Comparison of ENCODE assay signal across 14 cellular contexts in the genomic region with DNA sequence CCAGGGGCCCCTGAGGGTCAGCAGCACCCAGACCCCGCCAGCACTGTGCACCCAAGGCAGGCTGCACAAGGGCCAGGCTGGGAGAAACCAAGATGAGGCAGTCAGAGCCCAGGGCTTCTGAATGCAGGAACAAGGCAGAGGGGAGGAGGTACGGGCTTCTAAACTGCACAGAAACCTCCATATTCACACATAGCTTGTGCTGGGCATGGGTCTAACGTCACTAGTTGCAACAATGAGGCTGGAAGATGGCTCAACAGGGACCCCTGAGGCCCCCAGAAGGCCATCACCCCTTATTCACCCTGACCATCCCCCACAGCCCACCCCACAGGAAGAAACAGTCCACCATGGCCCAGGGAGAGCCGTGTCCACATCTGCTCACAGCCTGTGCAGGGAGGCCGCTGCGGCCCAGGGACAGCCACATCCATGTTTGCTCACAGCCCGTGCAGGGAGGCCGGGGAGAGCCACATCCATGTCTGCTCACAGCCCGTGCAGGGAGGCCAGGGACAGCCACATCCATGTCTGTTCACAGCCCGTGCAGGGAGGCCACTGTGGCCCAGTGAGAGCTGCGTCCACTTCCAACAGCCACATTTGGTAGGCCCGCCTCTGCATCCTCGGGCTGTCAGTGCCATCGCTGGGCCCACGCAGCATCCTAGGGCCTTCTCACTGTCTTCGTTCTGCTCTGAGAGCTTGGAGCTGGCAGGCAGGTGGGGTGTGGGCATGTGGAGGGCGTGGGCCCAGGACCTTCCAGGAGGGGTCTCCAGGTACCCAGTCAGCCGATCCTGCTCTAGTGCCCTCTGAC. TPM values are rescaled to one million over a fixed set of nuclear protein-coding genes. Genes with fewer than 3 reads are reported as not detected.
DNase-seq lines count a peak whose midpoint lies in the region; ATAC-seq lines count a peak whose summit lies in the region.
"Had no signal": no experiment of that assay in that cellular context is flagged by ENCODE, and none has a peak within 500 bp of the region (broad histone marks: within the 10 kb centered on the region; RNA-seq: fewer than 3 reads in every experiment).

No MANE protein-coding gene starts in this region.

- H3K4ac ChIP-seq in trophoblast cell (ENCODE audit: low read depth, low read length): no peak overlapping the region

- CTCF ChIA-PET in activated naive CD4-positive, alpha-beta T cell treated with anti-CD3 and anti-CD28 coated beads, Interleukin-2, amount 10 ng/mL, durations not matched to agents 7 days and 5 days (lab: Charles Lee): no interaction called here

- H4K91ac ChIP-seq in trophoblast cell (ENCODE audit: low read depth, low read length): no peak overlapping the region

- H3K79me1 ChIP-seq in trophoblast cell (ENCODE audit: low read length): no peaks in the 10 kb centered on the region

- ATAC-seq in HG02610 (IDR thresholded peaks at IDR 0.05; ENCODE audit: unreplicated experiment) (peak; percentile 28), HG03469 (IDR thresholded peaks at IDR 0.05; ENCODE audit: unreplicated experiment) (peak; percentile 6)
- no peak for ATAC-seq in stimulated activated naive CD8-positive, alpha-beta T cell treated with anti-CD3 and anti-CD28 coated beads, Interleukin-15, amount 100 ng/mL, for 72 hours
- ATAC-seq: naive thymus-derived CD4-positive, alpha-beta T cell had no signal

- no peak overlapping the region for H2AFZ ChIP-seq in trophoblast cell (ENCODE audit: insufficient read depth, low read length, poor library complexity)

- peaks cover 8% of the 10 kb centered on the region for H3K4me1 Mint-ChIP-seq in activated naive CD4-positive, alpha-beta T cell treated with anti-CD3 and anti-CD28 coated beads, Interleukin-2, amount 10 ng/mL, durations not matched to agents 7 days and 5 days
- peaks cover 69% of the 10 kb centered on the region for H3K4me1 Mint-ChIP-seq in stimulated activated naive CD8-positive, alpha-beta T cell treated with anti-CD3 and anti-CD28 coated beads, Interleukin-15, amount 100 ng/mL, for 72 hours

- H3K27ac Mint-ChIP-seq in activated naive CD4-positive, alpha-beta T cell treated with anti-CD3 and anti-CD28 coated beads, Interleukin-2, amount 10 ng/mL, durations not matched to agents 7 days and 5 days: peak overlapping the region; percentile 19
- H3K27ac Mint-ChIP-seq in stimulated activated naive CD8-positive, alpha-beta T cell treated with anti-CD3 and anti-CD28 coated beads, Interleukin-15, amount 100 ng/mL, for 72 hours: peak overlapping the region; percentile 86
- H3K27ac Mint-ChIP-seq: naive thymus-derived CD4-positive, alpha-beta T cell had no signal

- no peak overlapping the region for H3K9ac ChIP-seq in trophoblast cell (ENCODE audit: low read length)

- H4K8ac ChIP-seq in trophoblast cell (ENCODE audit: low read depth, low read length): no peak overlapping the region

- no peak overlapping the region for H3K14ac ChIP-seq in trophoblast cell (ENCODE audit: low read length)

- peaks cover 82 to 84% of the 10 kb centered on the region in 2 experiments for H3K36me3 ChIP-seq in trophoblast cell (ENCODE audit: control insufficient read depth in 1 of 2, insufficient read depth in 2 of 2, low read length in 2 of 2)

- DNase-seq in activated naive CD4-positive, alpha-beta T cell treated with anti-CD3 and anti-CD28 coated beads, Interleukin-2, amount 10 ng/mL, durations not matched to agents 7 days and 5 days: no peak
- no peak for DNase-seq in activated naive CD4-positive, alpha-beta T cell (lab: John Stamatoyannopoulos, UW)
- DNase-seq in stimulated activated naive CD8-positive, alpha-beta T cell treated with anti-CD3 and anti-CD28 coated beads, Interleukin-15, amount 100 ng/mL, for 72 hours: no peak
- DNase-seq in trophoblast cell (no peak), C1 segment of cervical spinal cord (lab: John Stamatoyannopoulos, UW) (no peak)
- DNase-seq in stimulated activated CD4-positive, alpha-beta T cell treated with anti-CD3 and anti-CD28 coated beads, Interleukin-2, amount 100 ng/mL, for 48 hours: no peak
- DNase-seq: DMS79 treated with DMSO at 0.1 percent for 48 hours; H7; naive thymus-derived CD4-positive, alpha-beta T cell; NCI-H524 treated with DMSO at 0.1 percent for 48 hours; SW 1271 had no signal

- H2BK5ac ChIP-seq in trophoblast cell (ENCODE audit: low read depth, low read length, poor library complexity): no peak overlapping the region

- no peak overlapping the region for H3K4me3 Mint-ChIP-seq in activated naive CD4-positive, alpha-beta T cell treated with anti-CD3 and anti-CD28 coated beads, Interleukin-2, amount 10 ng/mL, durations not matched to agents 7 days and 5 days
- H3K4me3 Mint-ChIP-seq in stimulated activated naive CD8-positive, alpha-beta T cell treated with anti-CD3 and anti-CD28 coated beads, Interleukin-15, amount 100 ng/mL, for 72 hours: peak overlapping the region in 1 of 2 donors; percentile 66
- H3K4me3 Mint-ChIP-seq: naive thymus-derived CD4-positive, alpha-beta T cell had no signal

- H3K27me3 Mint-ChIP-seq in activated naive CD4-positive, alpha-beta T cell treated with anti-CD3 and anti-CD28 coated beads, Interleukin-2, amount 10 ng/mL, durations not matched to agents 7 days and 5 days: no peaks in the 10 kb centered on the region
- H3K27me3 Mint-ChIP-seq in stimulated activated naive CD8-positive, alpha-beta T cell treated with anti-CD3 and anti-CD28 coated beads, Interleukin-15, amount 100 ng/mL, for 72 hours: no peaks in the 10 kb centered on the region
- H3K27me3 Mint-ChIP-seq: naive thymus-derived CD4-positive, alpha-beta T cell had no signal

- WGBS in trophoblast cell (ENCODE audit: extremely low coverage, insufficient coverage, insufficient read length): no CpG with 5 or more reads among the region's 18 CpGs

- no peaks in the 10 kb centered on the region for H3K27me3 ChIP-seq in trophoblast cell (ENCODE audit: insufficient read depth, low read length)

- no peak overlapping the region for H4K12ac ChIP-seq in trophoblast cell (ENCODE audit: low read depth, low read length)

- H3K4me3 ChIP-seq in trophoblast cell (ENCODE audit: low read depth, low read length): no peak overlapping the region
- H3K4me3 ChIP-seq: thoracic aorta had no signal

- no peak overlapping the region for H2BK120ac ChIP-seq in trophoblast cell (ENCODE audit: insufficient read depth, low read length, poor library complexity)

- H3K18ac ChIP-seq in trophoblast cell (ENCODE audit: low read length): no peak overlapping the region

- H3K4me2 ChIP-seq in trophoblast cell (ENCODE audit: low read length): no peak overlapping the region

- no peaks in the 10 kb centered on the region for H3K79me2 ChIP-seq in trophoblast cell (ENCODE audit: control insufficient read depth, insufficient read depth, low read length, poor library complexity)

- H2AK5ac ChIP-seq in trophoblast cell (ENCODE audit: low read length): no peak overlapping the region

- H2BK12ac ChIP-seq in trophoblast cell (ENCODE audit: low read length): no peak overlapping the region

- peaks cover 10% of the 10 kb centered on the region for H3K36me3 Mint-ChIP-seq in activated naive CD4-positive, alpha-beta T cell treated with anti-CD3 and anti-CD28 coated beads, Interleukin-2, amount 10 ng/mL, durations not matched to agents 7 days and 5 days

- no peaks in the 10 kb centered on the region for H3K9me3 ChIP-seq in trophoblast cell (ENCODE audit: insufficient read depth, low read depth, low read length)
- H3K9me3 ChIP-seq: thoracic aorta had no signal

- H3K27ac ChIP-seq in trophoblast cell (ENCODE audit: low read depth, low read length): no peak overlapping the region
- H3K27ac ChIP-seq: thoracic aorta had no signal

- no peak overlapping the region for H3K23ac ChIP-seq in trophoblast cell (ENCODE audit: low read length)

- no peaks in the 10 kb centered on the region for H3K9me3 Mint-ChIP-seq in activated naive CD4-positive, alpha-beta T cell treated with anti-CD3 and anti-CD28 coated beads, Interleukin-2, amount 10 ng/mL, durations not matched to agents 7 days and 5 days
- no peaks in the 10 kb centered on the region for H3K9me3 Mint-ChIP-seq in stimulated activated naive CD8-positive, alpha-beta T cell treated with anti-CD3 and anti-CD28 coated beads, Interleukin-15, amount 100 ng/mL, for 72 hours

- no peaks in the 10 kb centered on the region for H3K4me1 ChIP-seq in trophoblast cell (ENCODE audit: control insufficient read depth in 1 of 2, insufficient read depth in 2 of 2, low read length in 2 of 2)

RNA-seq across cellular contexts. Expression of a gene that starts 38.2 kb away (rescaled TPM):
- polyA plus RNA-seq in trophoblast cell (2013): 199 and 206 TPM in 2 replicates

RNA-seq across cellular contexts. Expression of a gene that starts 40.3 kb away (rescaled TPM):
- polyA plus RNA-seq in trophoblast cell (2013): 0.11 TPM in 2 replicates
- polyA plus RNA-seq: naive thymus-derived CD4-positive, alpha-beta T cell had no signal
